Comparison of ENCODE assay signal across 13 cellular contexts in genomic region chr6:80280258-80281010, GRCh38.
A peak's percentile ranks its signal among the peaks of the same experiment; 100 is the strongest.
DNase-seq lines count a peak whose midpoint lies in the region; ATAC-seq and FAIRE-seq lines count a peak whose summit lies in the region.
"Had no signal": no experiment of that assay in that cellular context is flagged by ENCODE, and none has a peak within 500 bp of the region (broad histone marks: within the 10 kb centered on the region; RNA-seq: fewer than 3 reads in every experiment).

No MANE protein-coding gene starts in this region.

- peak; percentile 26 to 34 for ATAC-seq in activated CD4-positive, CD25-positive, alpha-beta regulatory T cell treated with anti-CD3 and anti-CD28 coated beads, Interleukin-2, amount 50 U/mL, for 24 hours
- ATAC-seq in memory B cell (ENCODE audit: low read depth) = no peak

- H3K27me3 Mint-ChIP-seq in memory B cell = no peaks in the 10 kb centered on the region

- H3K4me1 Mint-ChIP-seq in memory B cell = peaks cover 4% of the 10 kb centered on the region

- peaks cover 4% of the 10 kb centered on the region for H3K36me3 Mint-ChIP-seq in memory B cell

- no peak overlapping the region for H3K4me3 Mint-ChIP-seq in memory B cell

- peaks cover 2% of the 10 kb centered on the region for H3K9me3 Mint-ChIP-seq in memory B cell

- no peak for FAIRE-seq in urothelium cell line (lab: Jason Lieb, UNC)
- FAIRE-seq: A204.1, TTC549 had no signal

- H3K27ac Mint-ChIP-seq in memory B cell = peak overlapping the region; percentile 18

- DNase-seq in activated CD4-positive, CD25-positive, alpha-beta regulatory T cell (lab: John Stamatoyannopoulos, UW) = no peak
- peak; percentile 20 for DNase-seq in HCEC 1CT
- peak; percentile 84 for DNase-seq in NCI-H226
- DNase-seq in memory B cell (ENCODE audit: low spot score in 2 of 2) = no peak
- no peak for DNase-seq in anterior cingulate cortex (lab: John Stamatoyannopoulos, UW)
- no peak for DNase-seq in urothelium cell line (ENCODE audit: low spot score)
- no peak for DNase-seq in stimulated activated naive CD4-positive, alpha-beta T cell (lab: John Stamatoyannopoulos, UW)
- DNase-seq: activated effector memory CD4-positive, alpha-beta T cell treated with Interleukin-2 at 50 U/mL for 16 hours; NCI-H187 treated with DMSO at 0.1 percent for 48 hours; stimulated activated CD8-positive, alpha-beta memory T cell treated with anti-CD3 and anti-CD28 coated beads, Interleukin-4, amount 100 ng/mL, for 48 hours had no signal

Comparison
In these comparisons a context has a peak if more than half of its experiments do, and no peak if none do; other contexts are left out.
1. DNase-seq: peak in HCEC 1CT (single experiment) and NCI-H226 (single experiment); none in activated CD4-positive, CD25-positive, alpha-beta regulatory T cell (0 of 4), memory B cell (0 of 2), anterior cingulate cortex (0 of 58), urothelium cell line (single experiment) and stimulated activated naive CD4-positive, alpha-beta T cell (0 of 6).